7 cellular contexts compared by ENCODE assay signal in the genomic region with DNA sequence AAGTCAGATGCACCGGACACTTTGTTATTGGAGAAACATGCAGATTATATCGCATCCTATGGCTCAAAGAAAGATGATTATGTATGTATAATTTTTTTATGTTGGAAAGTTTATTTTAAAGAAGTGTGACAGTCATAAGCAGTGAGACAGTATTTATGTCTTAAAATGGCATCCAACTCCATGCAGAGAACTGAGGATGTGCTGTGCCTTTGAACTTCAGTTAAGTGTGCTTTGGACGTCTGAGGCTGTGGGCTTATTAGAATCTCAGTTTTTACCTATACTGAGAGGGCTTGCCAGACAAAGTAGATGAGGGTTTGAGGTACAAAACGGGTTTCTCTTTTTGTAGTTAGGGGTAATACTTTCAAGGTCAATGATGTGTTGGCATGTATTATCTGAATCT. TPM values are rescaled to one million over a fixed set of nuclear protein-coding genes. Genes with fewer than 3 reads are reported as not detected.
A peak's percentile ranks its signal among the peaks of the same experiment; 100 is the strongest.
DNase-seq lines count a peak whose midpoint lies in the region; ATAC-seq and TF ChIP-seq lines count a peak whose summit lies in the region.

No MANE protein-coding gene starts in this region.

- H3K4me1 Mint-ChIP-seq in activated CD4-positive, alpha-beta memory T cell treated with anti-CD3 and anti-CD28 coated beads for 36 hours (ENCODE audit: low read depth): peaks cover 38% of the 10 kb centered on the region
- peaks cover 51% of the 10 kb centered on the region for H3K4me1 Mint-ChIP-seq in stimulated activated effector memory CD8-positive, alpha-beta T cell treated with anti-CD3 and anti-CD28 coated beads, Interleukin-12 subunit alpha, Interleukin-12 subunit beta, amount 100 ng/mL, for 72 hours

- no peaks in the 10 kb centered on the region for H3K9me3 ChIP-seq in iPS DF 6.9 (ENCODE audit: control insufficient read depth, insufficient read depth, low read length)

- no peaks in the 10 kb centered on the region for H3K27me3 Mint-ChIP-seq in activated CD4-positive, alpha-beta memory T cell treated with anti-CD3 and anti-CD28 coated beads for 36 hours

- H3K4me3 Mint-ChIP-seq in activated CD4-positive, alpha-beta memory T cell treated with anti-CD3 and anti-CD28 coated beads for 36 hours: peak overlapping the region; percentile 99
- H3K4me3 Mint-ChIP-seq in stimulated activated effector memory CD8-positive, alpha-beta T cell treated with anti-CD3 and anti-CD28 coated beads, Interleukin-12 subunit alpha, Interleukin-12 subunit beta, amount 100 ng/mL, for 72 hours: peak overlapping the region; percentile 84

- H3K27ac ChIP-seq in HL-60 (replicated peaks) (peak overlapping the region; percentile 83), iPS DF 6.9 (ENCODE audit: low read length) (no peak overlapping the region)

- no peaks in the 10 kb centered on the region for H3K9me3 Mint-ChIP-seq in activated CD4-positive, alpha-beta memory T cell treated with anti-CD3 and anti-CD28 coated beads for 36 hours
- no peaks in the 10 kb centered on the region for H3K9me3 Mint-ChIP-seq in stimulated activated effector memory CD8-positive, alpha-beta T cell treated with anti-CD3 and anti-CD28 coated beads, Interleukin-12 subunit alpha, Interleukin-12 subunit beta, amount 100 ng/mL, for 72 hours

- CTCF ChIA-PET in activated CD4-positive, alpha-beta memory T cell treated with anti-CD3 and anti-CD28 coated beads for 36 hours (lab: Charles Lee): no interaction called here

- peaks cover 2% of the 10 kb centered on the region; the same call in 1 of the 2 replicates for H3K4me1 ChIP-seq in iPS DF 6.9 (ENCODE audit: control insufficient read depth, insufficient read depth, low read length)

- H3K27ac Mint-ChIP-seq in activated CD4-positive, alpha-beta memory T cell treated with anti-CD3 and anti-CD28 coated beads for 36 hours: peak overlapping the region; percentile 97
- peak overlapping the region; percentile 96 for H3K27ac Mint-ChIP-seq in stimulated activated effector memory CD8-positive, alpha-beta T cell treated with anti-CD3 and anti-CD28 coated beads, Interleukin-12 subunit alpha, Interleukin-12 subunit beta, amount 100 ng/mL, for 72 hours

- WGBS in iPS DF 6.9 (ENCODE audit: insufficient coverage, insufficient read length): 100% methylated on average over 1 of the region's 4 CpGs

- H3K36me3 ChIP-seq in iPS DF 6.9 (ENCODE audit: control insufficient read depth, insufficient read depth, low read length): peaks cover 11% of the 10 kb centered on the region; the same call in 1 of the 2 replicates

- no peak for ATAC-seq in stimulated activated effector memory CD8-positive, alpha-beta T cell treated with anti-CD3 and anti-CD28 coated beads, Interleukin-12 subunit alpha, Interleukin-12 subunit beta, amount 100 ng/mL, for 72 hours
- no peak for ATAC-seq in HG02938 (IDR thresholded peaks at IDR 0.05; ENCODE audit: unreplicated experiment)

- intact Hi-C loops in activated CD4-positive, alpha-beta memory T cell treated with anti-CD3 and anti-CD28 coated beads for 36 hours (cut with micrococcal nuclease): loop anchor here (2.0 to 10.0 kb wide), 5 partner anchors 285 to 1895 kb away; a partner anchor contains a TSS

- H3K36me3 Mint-ChIP-seq in activated CD4-positive, alpha-beta memory T cell treated with anti-CD3 and anti-CD28 coated beads for 36 hours: peaks cover 63% of the 10 kb centered on the region
- H3K36me3 Mint-ChIP-seq in stimulated activated effector memory CD8-positive, alpha-beta T cell treated with anti-CD3 and anti-CD28 coated beads, Interleukin-12 subunit alpha, Interleukin-12 subunit beta, amount 100 ng/mL, for 72 hours: peaks cover 70% of the 10 kb centered on the region

- TF ChIP-seq CTCF in HL-60 (IDR thresholded peaks at IDR 0.05; ENCODE audit: insufficient read depth, low read length): no peak

- H3K27me3 ChIP-seq in HL-60 (ENCODE audit: insufficient read depth, poor library complexity, severe bottlenecking) (no peaks in the 10 kb centered on the region), iPS DF 6.9 (ENCODE audit: control insufficient read depth, insufficient read depth, low read length) (no peaks in the 10 kb centered on the region)

- POLR2A ChIA-PET in activated CD4-positive, alpha-beta memory T cell treated with anti-CD3 and anti-CD28 coated beads for 36 hours (lab: Charles Lee): interaction anchor here (2.4 kb wide), 1 partner anchor 9 kb away, joined by 20 read pairs; a partner anchor contains a TSS

- DNase-seq in HL-60 (ENCODE audit: low read depth in 1 of 2, low spot score in 1 of 2) (no peak), iPS DF 6.9 (ENCODE audit: low read depth, low spot score) (no peak), NCI-H1417 treated with DMSO at 0.1 percent for 48 hours (lab: John Stamatoyannopoulos, UW) (no peak), SIG-M5 treated with dmso at 0.1 percent for 504 hours (lab: John Stamatoyannopoulos, UW; ENCODE audit: unreplicated experiment) (no peak)
- no peak for DNase-seq in activated CD4-positive, alpha-beta memory T cell treated with anti-CD3 and anti-CD28 coated beads for 36 hours
- DNase-seq in stimulated activated effector memory CD8-positive, alpha-beta T cell treated with anti-CD3 and anti-CD28 coated beads, Interleukin-12 subunit alpha, Interleukin-12 subunit beta, amount 100 ng/mL, for 72 hours (ENCODE audit: low spot score in 2 of 2): no peak

- H3K4me3 ChIP-seq in HL-60 (replicated peaks; ENCODE audit: insufficient read depth, low read length): peak overlapping the region; percentile 56
- H3K4me3 ChIP-seq in iPS DF 6.9 (ENCODE audit: low read length): peak overlapping the region; percentile 80; the same call in 1 of the 2 replicates

RNA-seq across cellular contexts. Expression of a gene that starts 1.5 kb away (rescaled TPM):
- total RNA-seq in activated CD4-positive, alpha-beta memory T cell treated with anti-CD3 and anti-CD28 coated beads for 36 hours: 100 to 1,000 TPM; 158 to 170 TPM

RNA-seq across cellular contexts. Expression of a gene that starts 9.2 kb away (rescaled TPM):
- under 1 TPM; 0.12 to 0.43 TPM for total RNA-seq in activated CD4-positive, alpha-beta memory T cell treated with anti-CD3 and anti-CD28 coated beads for 36 hours
